8 cellular contexts compared by ENCODE assay signal in the genomic region with DNA sequence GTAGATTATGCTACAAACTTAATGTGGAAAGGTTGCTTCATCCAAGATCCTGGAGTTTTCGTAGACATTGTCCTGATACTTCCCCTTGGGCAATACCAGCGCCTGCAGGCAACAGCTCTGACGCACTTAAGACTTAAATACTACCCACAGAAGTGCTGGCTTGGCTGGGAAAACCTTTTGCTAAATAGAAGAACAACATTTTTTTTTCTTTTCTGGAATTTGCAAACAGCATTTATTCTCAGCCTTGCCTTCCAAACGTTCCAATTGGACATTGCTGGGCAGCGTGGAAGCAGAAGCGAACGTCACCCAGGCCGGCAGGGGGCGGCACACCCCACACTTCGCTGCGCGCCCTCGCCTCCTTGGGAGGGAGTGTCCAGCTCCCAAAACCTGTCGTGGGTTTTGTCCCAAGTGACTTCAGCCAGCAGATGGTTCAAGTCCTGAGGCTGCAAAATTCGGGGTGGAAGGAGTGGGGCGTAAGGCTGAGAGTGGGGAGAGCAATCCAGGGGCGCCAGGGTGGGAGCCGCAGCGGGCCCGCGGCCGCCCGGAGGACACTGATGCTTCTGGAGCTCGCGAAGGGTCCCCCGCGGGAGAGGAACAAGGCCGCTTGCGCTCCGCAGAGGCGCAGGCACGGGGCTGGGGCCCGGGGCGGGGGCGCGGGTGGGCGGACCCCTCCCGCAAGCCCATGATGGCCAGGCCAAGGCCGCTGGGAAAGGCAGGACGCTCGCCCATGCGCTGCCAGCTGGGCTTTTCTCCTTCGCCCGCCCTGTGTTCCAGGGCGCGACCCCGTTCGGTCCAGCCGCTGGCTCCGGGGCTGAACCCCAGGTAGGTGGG.
A peak's percentile ranks its signal among the peaks of the same experiment; 100 is the strongest.
DNase-seq lines count a peak whose midpoint lies in the region; ATAC-seq and TF ChIP-seq lines count a peak whose summit lies in the region.

No MANE protein-coding gene starts in this region.

- intact Hi-C loops in OCI-LY7 (cut with micrococcal nuclease; ENCODE audit: unreplicated experiment) (no loop called here), natural killer cell (cut with micrococcal nuclease) (loop anchor here (1.0 kb wide), 1 partner anchor 444 kb away; no protein-coding TSS in a partner anchor)

- no peak overlapping the region for H2AFZ ChIP-seq in OCI-LY7 (ENCODE audit: low read length)

- peak overlapping the region; percentile 65 for H3K4me3 Mint-ChIP-seq in activated T-helper 17 cell treated with anti-CD3 and anti-CD28 coated beads, Interleukin-2, amount 50 U/mL, for 72 hours
- H3K4me3 Mint-ChIP-seq in natural killer cell: no peak overlapping the region
- peak overlapping the region; percentile 40 to 43 for H3K4me3 Mint-ChIP-seq in stimulated activated naive B cell treated with anti-CD40 and anti-IgM and Interleukin-4, amounts not matched to agents 10 μg/mL and 1 μg/mL and 100 μg/mL, for 72 hours

- no peaks in the 10 kb centered on the region for H3K9me2 ChIP-seq in OCI-LY7 (ENCODE audit: insufficient read depth, low read length)

- no peak overlapping the region for H3K4me2 ChIP-seq in OCI-LY7 (ENCODE audit: low read length)

- H3K27me3 Mint-ChIP-seq in activated T-helper 17 cell treated with anti-CD3 and anti-CD28 coated beads, Interleukin-2, amount 50 U/mL, for 72 hours: peaks cover 14% of the 10 kb centered on the region
- H3K27me3 Mint-ChIP-seq in natural killer cell (ENCODE audit: low read depth in 2 of 2): peaks cover 26 to 35% of the 10 kb centered on the region in 2 donors
- peaks cover 26% of the 10 kb centered on the region in 2 donors for H3K27me3 Mint-ChIP-seq in stimulated activated naive B cell treated with anti-CD40 and anti-IgM and Interleukin-4, amounts not matched to agents 10 μg/mL and 1 μg/mL and 100 μg/mL, for 72 hours

- H3K27ac Mint-ChIP-seq in activated T-helper 17 cell treated with anti-CD3 and anti-CD28 coated beads, Interleukin-2, amount 50 U/mL, for 72 hours: peak overlapping the region; percentile 34
- no peak overlapping the region for H3K27ac Mint-ChIP-seq in natural killer cell
- H3K27ac Mint-ChIP-seq in stimulated activated naive B cell treated with anti-CD40 and anti-IgM and Interleukin-4, amounts not matched to agents 10 μg/mL and 1 μg/mL and 100 μg/mL, for 72 hours: no peak overlapping the region

- TF ChIP-seq CTCF in OCI-LY7 (conservative IDR thresholded peaks at IDR 0.05; ENCODE audit: low read length): peak; percentile 53
- TF ChIP-seq CTCF in natural killer cell (IDR thresholded peaks at IDR 0.05): peak; percentile 84

- POLR2A ChIA-PET in OCI-LY7 (lab: Charles Lee): no interaction called here

- BruUV-seq in OCI-LY7 (replicated peaks; lab: Mats Ljungman, UMichigan): no TSS peak

- no peak overlapping the region for H3K4me3 ChIP-seq in OCI-LY7 (ENCODE audit: low read depth, low read length, poor library complexity, severe bottlenecking)

- peak; percentile 73 for ATAC-seq in GM19035 (IDR thresholded peaks at IDR 0.05; ENCODE audit: unreplicated experiment)
- ATAC-seq in HG03378 (IDR thresholded peaks at IDR 0.05; ENCODE audit: unreplicated experiment): peak; percentile 76
- ATAC-seq in activated T-helper 17 cell treated with anti-CD3 and anti-CD28 coated beads, Interleukin-2, amount 50 U/mL, for 72 hours (replicated peaks): peak; percentile 78
- peak; percentile 50 to 86 (median 68) for ATAC-seq in natural killer cell
- peak; percentile 79 to 81 for ATAC-seq in stimulated activated naive B cell treated with anti-CD40 and anti-IgM and Interleukin-4, amounts not matched to agents 10 μg/mL and 1 μg/mL and 100 μg/mL, for 72 hours (replicated peaks)

- no peaks in the 10 kb centered on the region for H4K20me1 ChIP-seq in OCI-LY7 (ENCODE audit: insufficient read depth, low read length)

- H3K4me1 ChIP-seq in OCI-LY7 (ENCODE audit: insufficient read depth, low read length, poor library complexity, severe bottlenecking): no peaks in the 10 kb centered on the region

- DNase-seq in AG20443 (ENCODE audit: low spot score) (peak; percentile 95), OCI-LY7 (ENCODE audit: low spot score) (peak; percentile 2), fibroblast of peridontal ligament (ENCODE audit: extremely low read depth) (peak; percentile 75), natural killer cell (peak; percentile 51)
- peak; percentile 15 for DNase-seq in stimulated activated naive B cell treated with anti-CD40 and anti-IgM and Interleukin-4, amounts not matched to agents 10 μg/mL and 1 μg/mL and 100 μg/mL, for 72 hours

- no peaks in the 10 kb centered on the region for H3K9me3 Mint-ChIP-seq in activated T-helper 17 cell treated with anti-CD3 and anti-CD28 coated beads, Interleukin-2, amount 50 U/mL, for 72 hours
- no peaks in the 10 kb centered on the region for H3K9me3 Mint-ChIP-seq in natural killer cell
- H3K9me3 Mint-ChIP-seq in stimulated activated naive B cell treated with anti-CD40 and anti-IgM and Interleukin-4, amounts not matched to agents 10 μg/mL and 1 μg/mL and 100 μg/mL, for 72 hours: no peaks in the 10 kb centered on the region

- no peaks in the 10 kb centered on the region for H3K36me3 Mint-ChIP-seq in activated T-helper 17 cell treated with anti-CD3 and anti-CD28 coated beads, Interleukin-2, amount 50 U/mL, for 72 hours (ENCODE audit: low read depth)
- no peaks in the 10 kb centered on the region for H3K36me3 Mint-ChIP-seq in natural killer cell
- H3K36me3 Mint-ChIP-seq in stimulated activated naive B cell treated with anti-CD40 and anti-IgM and Interleukin-4, amounts not matched to agents 10 μg/mL and 1 μg/mL and 100 μg/mL, for 72 hours: no peaks in the 10 kb centered on the region

- no peak overlapping the region for H3K27ac ChIP-seq in OCI-LY7 (ENCODE audit: low read depth, low read length, poor library complexity, severe bottlenecking)

- CTCF ChIA-PET in OCI-LY7 (lab: Charles Lee; ENCODE audit: unreplicated experiment): no interaction called here

- H3K9me3 ChIP-seq in OCI-LY7 (ENCODE audit: low read length): no peaks in the 10 kb centered on the region

- peaks cover 5% of the 10 kb centered on the region for H3K4me1 Mint-ChIP-seq in activated T-helper 17 cell treated with anti-CD3 and anti-CD28 coated beads, Interleukin-2, amount 50 U/mL, for 72 hours
- no peaks in the 10 kb centered on the region for H3K4me1 Mint-ChIP-seq in natural killer cell
- H3K4me1 Mint-ChIP-seq in stimulated activated naive B cell treated with anti-CD40 and anti-IgM and Interleukin-4, amounts not matched to agents 10 μg/mL and 1 μg/mL and 100 μg/mL, for 72 hours: no peaks in the 10 kb centered on the region

- H3K79me2 ChIP-seq in OCI-LY7 (ENCODE audit: insufficient read depth, low read depth, low read length): no peaks in the 10 kb centered on the region

- no peaks in the 10 kb centered on the region for H3K36me3 ChIP-seq in OCI-LY7 (ENCODE audit: insufficient read depth, low read length)

Comparison
In these comparisons a context has a peak if more than half of its experiments do, and no peak if none do; other contexts are left out.
1. DNase-seq: peak in every context shown above with its lines; median percentile 95 in AG20443; 75 in fibroblast of peridontal ligament; 51 in natural killer cell; 15 in stimulated activated naive B cell treated with anti-CD40 and anti-IgM and Interleukin-4, amounts not matched to agents 10 μg/mL and 1 μg/mL and 100 μg/mL, for 72 hours; 2 in OCI-LY7.